ENCODE assay signal across 28 cellular contexts in the genomic region with DNA sequence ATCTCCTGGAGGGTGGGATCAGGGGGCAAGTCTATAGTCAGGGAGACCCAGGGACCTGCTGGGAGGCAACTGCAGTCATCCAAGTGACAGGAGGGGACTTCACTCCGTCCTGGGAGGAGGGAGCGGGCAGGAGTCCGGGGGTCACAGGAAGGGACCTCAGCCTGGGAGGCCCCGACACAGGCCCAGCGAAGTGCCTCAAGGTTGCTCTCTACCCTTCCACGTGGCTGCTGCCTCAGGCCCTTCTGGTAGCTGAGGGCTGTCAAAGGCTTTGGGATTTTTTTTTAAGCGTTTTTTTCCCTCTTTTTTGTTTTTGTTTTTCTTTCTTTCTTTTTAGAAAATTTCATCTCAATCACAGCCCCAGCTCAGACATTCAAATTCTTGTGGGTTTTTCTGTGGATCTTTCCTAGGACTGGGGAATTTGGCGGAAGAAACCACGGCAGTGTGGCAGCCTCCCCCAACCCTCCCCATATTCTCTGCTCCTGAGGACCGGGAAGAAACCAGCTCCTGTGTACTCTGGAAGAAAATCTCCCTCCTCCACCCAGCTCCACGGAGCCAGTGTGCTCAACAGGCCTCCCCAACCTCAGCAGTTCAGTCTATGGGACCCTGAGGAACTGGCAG. TPM values are rescaled to one million over a fixed set of nuclear protein-coding genes. Genes with fewer than 3 reads are reported as not detected.
DNase-seq lines count a peak whose midpoint lies in the region; ATAC-seq, FAIRE-seq and TF ChIP-seq lines count a peak whose summit lies in the region.
"Had no signal": no experiment of that assay in that cellular context is flagged by ENCODE, and none has a peak within 500 bp of the region (broad histone marks: within the 10 kb centered on the region; RNA-seq: fewer than 3 reads in every experiment).

No MANE protein-coding gene starts in this region.

- H3K9me3 Mint-ChIP-seq in CD4-positive, CD25-positive, alpha-beta regulatory T cell: no peaks in the 10 kb centered on the region
- no peaks in the 10 kb centered on the region for H3K9me3 Mint-ChIP-seq in immature natural killer cell
- H3K9me3 Mint-ChIP-seq: activated naive CD4-positive, alpha-beta T cell treated with anti-CD3 and anti-CD28 coated beads for 36 hours; activated T-cell treated with anti-CD3 and anti-CD28 coated beads, Interleukin-2, amount 50 U/mL, for 24 hours had no signal

- no peaks in the 10 kb centered on the region for H3K36me3 ChIP-seq in CD4-positive, CD25-positive, alpha-beta regulatory T cell (ENCODE audit: control insufficient read depth, insufficient read depth, low read length)
- no peaks in the 10 kb centered on the region for H3K36me3 ChIP-seq in osteoblast (ENCODE audit: insufficient read depth, low read length)

- no peak overlapping the region for H3K4me3 ChIP-seq in CD4-positive, CD25-positive, alpha-beta regulatory T cell (ENCODE audit: low read depth, low read length)
- H3K4me3 ChIP-seq in astrocyte of the spinal cord (ENCODE audit: low read depth, low read length) (no peak overlapping the region), osteoblast (ENCODE audit: insufficient read depth, low read length) (no peak overlapping the region)
- H3K4me3 ChIP-seq: body of pancreas, GM23248 had no signal

- ATAC-seq in CD4-positive, CD25-positive, alpha-beta regulatory T cell (ENCODE audit: low read depth in 2 of 2): no peak
- no peak for ATAC-seq in HG03442 (IDR thresholded peaks at IDR 0.05; ENCODE audit: unreplicated experiment)

- H3K4me1 Mint-ChIP-seq in CD4-positive, CD25-positive, alpha-beta regulatory T cell: peaks cover 0 to 41% (median 8%) of the 10 kb centered on the region in 4 donors
- H3K4me1 Mint-ChIP-seq in immature natural killer cell: peaks cover 6 to 23% of the 10 kb centered on the region in 2 donors

- H3K79me2 ChIP-seq in osteoblast (ENCODE audit: insufficient read depth, low read length): no peaks in the 10 kb centered on the region

- H4K20me1 ChIP-seq in osteoblast (ENCODE audit: insufficient read depth, low read length): no peaks in the 10 kb centered on the region

- H3K36me3 Mint-ChIP-seq in CD4-positive, CD25-positive, alpha-beta regulatory T cell: no peaks in the 10 kb centered on the region
- H3K36me3 Mint-ChIP-seq in immature natural killer cell: no peaks in the 10 kb centered on the region

- no peak overlapping the region for H3K4me2 ChIP-seq in osteoblast (ENCODE audit: insufficient read depth, low read length)

- H3K27me3 Mint-ChIP-seq in CD4-positive, CD25-positive, alpha-beta regulatory T cell: no peaks in the 10 kb centered on the region
- H3K27me3 Mint-ChIP-seq in immature natural killer cell (ENCODE audit: low read depth in 3 of 3): peaks cover 1 to 4% (median 2%) of the 10 kb centered on the region in 3 donors
- H3K27me3 Mint-ChIP-seq: naive B cell had no signal

- no peak overlapping the region for H3K27ac ChIP-seq in CD4-positive, CD25-positive, alpha-beta regulatory T cell (ENCODE audit: insufficient read depth, low read length, poor library complexity, severe bottlenecking)
- peak overlapping the region; percentile 33 for H3K27ac ChIP-seq in osteoblast (ENCODE audit: low read depth, low read length)
- H3K27ac ChIP-seq: GM23248 had no signal

- H3K4me3 Mint-ChIP-seq in CD4-positive, CD25-positive, alpha-beta regulatory T cell: no peak overlapping the region
- no peak overlapping the region for H3K4me3 Mint-ChIP-seq in immature natural killer cell

- FAIRE-seq in GM19239 (lab: Jason Lieb, UNC): peak; percentile 48
- FAIRE-seq: kidney, small intestine had no signal

- no peaks in the 10 kb centered on the region for H3K27me3 ChIP-seq in CD4-positive, CD25-positive, alpha-beta regulatory T cell (ENCODE audit: control insufficient read depth, insufficient read depth, low read length)
- H3K27me3 ChIP-seq in osteoblast (ENCODE audit: insufficient read depth, low read length): no peaks in the 10 kb centered on the region
- H3K27me3 ChIP-seq: body of pancreas had no signal

- H3K27ac Mint-ChIP-seq in CD4-positive, CD25-positive, alpha-beta regulatory T cell: peak overlapping the region in 2 of 3 donors; percentile 74 to 77
- peak overlapping the region in 1 of 6 donors; percentile 49 for H3K27ac Mint-ChIP-seq in immature natural killer cell

- DNase-seq in CD4-positive, CD25-positive, alpha-beta regulatory T cell: no peak
- DNase-seq in GM19239 (ENCODE audit: insufficient read length, low spot score): no peak
- peak; percentile 50 for DNase-seq in astrocyte of the spinal cord (ENCODE audit: low read depth, low spot score)
- DNase-seq in osteoblast (ENCODE audit: insufficient read length, low spot score, missing footprints): peak; percentile 96
- no peak for DNase-seq in immature natural killer cell
- DNase-seq in NCI-H1694 treated with DMSO at 0.1 percent for 48 hours (lab: John Stamatoyannopoulos, UW): no peak
- DNase-seq: activated naive CD4-positive, alpha-beta T cell treated with anti-CD3 and anti-CD28 coated beads for 36 hours; activated T-cell treated with anti-CD3 and anti-CD28 coated beads, Interleukin-2, amount 50 U/mL, for 24 hours; body of pancreas; Caco-2; cortex of kidney; GM23248; kidney; mammary epithelial cell; naive B cell; NCI-H1092 treated with DMSO at 0.1 percent for 48 hours; NCI-H2107; NCI-H510A treated with DMSO at 0.1 percent for 48 hours; posterior cingulate gyrus; SHP77 treated with DMSO at 0.1 percent for 48 hours; small intestine; stimulated activated CD4-positive, alpha-beta T cell treated with anti-CD3 and anti-CD28 coated beads, Interleukin-4, amount 100 ng/mL, for 24 hours; substantia nigra had no signal

- H3K9me3 ChIP-seq in CD4-positive, CD25-positive, alpha-beta regulatory T cell (ENCODE audit: control insufficient read depth in 2 of 2, low read length in 2 of 2): no peaks in the 10 kb centered on the region
- H3K9me3 ChIP-seq in osteoblast (ENCODE audit: low read depth, low read length): no peaks in the 10 kb centered on the region
- H3K9me3 ChIP-seq: body of pancreas, Caco-2 had no signal

- no peak for TF ChIP-seq CTCF in astrocyte of the spinal cord (IDR thresholded peaks at IDR 0.05; ENCODE audit: low read depth, low read length)
- TF ChIP-seq CTCF in osteoblast (IDR thresholded peaks at IDR 0.05; ENCODE audit: extremely low read depth, low read depth, low read length): no peak

- in situ Hi-C loops in astrocyte of the spinal cord (cut with HindIII; ENCODE audit: low sequenced_read_pairs): no loop called here

- H3K4me1 ChIP-seq in CD4-positive, CD25-positive, alpha-beta regulatory T cell (ENCODE audit: control insufficient read depth, insufficient read depth, low read length, poor library complexity, severe bottlenecking): peaks cover 27% of the 10 kb centered on the region
- peaks cover 33% of the 10 kb centered on the region for H3K4me1 ChIP-seq in osteoblast (ENCODE audit: insufficient read depth, low read length)

- no peak overlapping the region for H2AFZ ChIP-seq in osteoblast (ENCODE audit: low read length)
- H2AFZ ChIP-seq: GM23248 had no signal

RNA-seq across cellular contexts. Expression of a gene that starts 1.4 kb away (rescaled TPM):
- 43.1 TPM for total RNA-seq in CD4-positive, CD25-positive, alpha-beta regulatory T cell
- polyA plus RNA-seq in CD4-positive, CD25-positive, alpha-beta regulatory T cell: 10 to 100 TPM; 28.0 to 37.4 (median 33.4) TPM
- total RNA-seq in osteoblast: 8.3 and 14.1 TPM in 2 replicates
- 10 to 100 TPM; 36.3 to 49.5 (median 43.2) TPM for polyA plus RNA-seq in immature natural killer cell

RNA-seq across cellular contexts. Expression of a gene that starts 23.0 kb away (rescaled TPM):
- not detected for total RNA-seq in CD4-positive, CD25-positive, alpha-beta regulatory T cell
- polyA plus RNA-seq in CD4-positive, CD25-positive, alpha-beta regulatory T cell: not detected
- total RNA-seq in osteoblast: 139 and 210 TPM in 2 replicates
- not detected for polyA plus RNA-seq in immature natural killer cell
- total RNA-seq: activated naive CD4-positive, alpha-beta T cell treated with anti-CD3 and anti-CD28 coated beads for 36 hours; LHCN-M2; T-helper 1 cell treated with Interleukin-12 subunit alpha and Interleukin-12 subunit beta and Interleukin-4 antibody, amounts not matched to agents 30 ng/mL and 1 ng/mL, for 36 hours had no signal

RNA-seq across cellular contexts. Expression of a gene that starts 25.9 kb away (rescaled TPM):
- total RNA-seq in CD4-positive, CD25-positive, alpha-beta regulatory T cell: 3.8 TPM
- polyA plus RNA-seq in CD4-positive, CD25-positive, alpha-beta regulatory T cell: under 1 TPM; 0.30 to 1.00 (median 0.59) TPM
- total RNA-seq in osteoblast: 3.3 and 3.5 TPM in 2 replicates
- under 1 TPM in 2 of 3 donors, not detected in 1; 0.64 to 0.67 TPM for polyA plus RNA-seq in immature natural killer cell

RNA-seq across cellular contexts. Expression of a gene that starts 45.7 kb away (rescaled TPM):
- not detected for total RNA-seq in CD4-positive, CD25-positive, alpha-beta regulatory T cell
- not detected for polyA plus RNA-seq in CD4-positive, CD25-positive, alpha-beta regulatory T cell
- under 0.01 TPM in 1 of 2 replicates, not detected in the other for total RNA-seq in osteoblast
- polyA plus RNA-seq in immature natural killer cell: not detected
- total RNA-seq: activated naive CD4-positive, alpha-beta T cell treated with anti-CD3 and anti-CD28 coated beads for 36 hours; body of pancreas; Caco-2; Daoy; GM23248; HT1080; kidney; LHCN-M2; mammary epithelial cell had no signal
- polyA plus RNA-seq: GM23248, mammary epithelial cell had no signal

Comparison
In these comparisons a context has a peak if more than half of its experiments do, and no peak if none do; other contexts are left out.
1. DNase-seq: peak in astrocyte of the spinal cord (single experiment) and osteoblast (single experiment); none in CD4-positive, CD25-positive, alpha-beta regulatory T cell (0 of 3), GM19239 (single experiment), immature natural killer cell (0 of 3) and NCI-H1694 treated with DMSO at 0.1 percent for 48 hours (single experiment).
2. RNA of a gene that starts 23.0 kb away (total RNA-seq): 139 to 210 TPM in osteoblast; not detected in CD4-positive, CD25-positive, alpha-beta regulatory T cell (single experiment); every median in the first group is over 100 times any median in the second.